8 cellular contexts compared by ENCODE assay signal in genomic region chr6:142566628-142567396, GRCh38.
DNase-seq lines count a peak whose midpoint lies in the region; ATAC-seq lines count a peak whose summit lies in the region.

No MANE protein-coding gene starts in this region.

- H3K36me3 Mint-ChIP-seq in T-helper 17 cell (ENCODE audit: low read depth) = no peaks in the 10 kb centered on the region

- H3K4me1 Mint-ChIP-seq in T-helper 17 cell = peaks cover 33% of the 10 kb centered on the region

- no peaks in the 10 kb centered on the region for H3K27me3 Mint-ChIP-seq in T-helper 17 cell

- peak; percentile 70 for DNase-seq in ELR (ENCODE audit: low read depth)
- DNase-seq in Kasumi-1 (lab: John Stamatoyannopoulos, UW) = peak; percentile 71 to 73
- DNase-seq in T-helper 17 cell = peak in 1 of 3 donors; percentile 52
- DNase-seq in amniotic stem cell (lab: John Stamatoyannopoulos, UW) = peak; percentile 21
- peak; percentile 89 for DNase-seq in iPS DF 4.7 (ENCODE audit: extremely low read depth, low spot score)
- DNase-seq in stimulated activated CD4-positive, alpha-beta T cell treated with anti-CD3 and anti-CD28 coated beads, Interleukin-1b, Interleukin-23, amount 100 ng/mL, for 4 hours (ENCODE audit: low read depth in 2 of 2) = peak; percentile 12 to 63

- no peak overlapping the region for H3K27ac Mint-ChIP-seq in T-helper 17 cell

- no peak overlapping the region for H3K4me3 Mint-ChIP-seq in T-helper 17 cell

- ATAC-seq in GM21576 (IDR thresholded peaks at IDR 0.05; ENCODE audit: unreplicated experiment) = peak; percentile 65
- ATAC-seq in T-helper 17 cell = peak; percentile 69
- no peak for ATAC-seq in GM21528 (IDR thresholded peaks at IDR 0.05; ENCODE audit: low FRiP score, unreplicated experiment)

- no peaks in the 10 kb centered on the region for H3K9me3 ChIP-seq in T-helper 17 cell (ENCODE audit: control insufficient read depth, low read length, poor library complexity, severe bottlenecking)
